Comparison of ENCODE assay signal across 8 cellular contexts in the genomic region with DNA sequence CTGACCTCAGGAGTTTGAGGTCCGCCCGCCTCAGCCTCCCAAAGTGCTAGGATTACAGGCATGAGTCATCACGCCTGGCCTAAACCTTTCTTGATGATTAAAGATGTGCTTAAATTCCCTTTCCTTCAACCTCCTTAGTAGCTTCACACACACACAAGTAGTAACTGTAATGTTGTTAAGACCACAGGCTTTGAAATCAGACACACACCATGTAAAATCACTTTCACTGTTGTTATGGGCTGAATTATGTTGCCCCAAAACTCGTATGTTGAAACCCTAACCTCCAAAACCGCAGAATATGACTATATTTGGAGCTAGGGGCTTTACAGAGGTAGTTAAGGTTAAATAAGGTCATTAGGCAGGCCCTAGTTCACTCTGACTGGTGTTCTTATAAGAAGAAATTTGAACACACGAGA.
DNase-seq lines count a peak whose midpoint lies in the region; ATAC-seq, FAIRE-seq and TF ChIP-seq lines count a peak whose summit lies in the region.

No MANE protein-coding gene starts in this region.

- in situ Hi-C loops in GM23248 (cut with MboI) (no loop called here), IMR-90 (cut with MboI; ENCODE audit: low sequenced_read_pairs) (no loop called here)

- WGBS in GM23248 (ENCODE audit: low coverage in 1 of 2, low lambda C conversion rate in 2 of 2, missing lambda C conversion rate in 2 of 2), 2 experiments: 61 to 67% methylated on average over 6 of the region's 6 CpGs
- no CpG with 5 or more reads among the region's 6 CpGs for WGBS in IMR-90 (ENCODE audit: extremely low coverage in 2 of 2, insufficient read length in 1 of 2), 2 experiments

- peak overlapping the region; percentile 8; the same call in 1 of the 2 replicates for H3K18ac ChIP-seq in IMR-90 (ENCODE audit: low read depth, low read length)

- H3K4me1 ChIP-seq in GM23248 (ENCODE audit: insufficient read depth) (peaks cover 28% of the 10 kb centered on the region), IMR-90 (ENCODE audit: control insufficient read depth, insufficient read depth, low read length) (peaks cover 9% of the 10 kb centered on the region; the same call in 1 of the 2 replicates)

- dilution Hi-C loops in IMR-90 (cut with HindIII; ENCODE audit: low sequenced_read_pairs, unreplicated experiment): no loop called here

- H2BK120ac ChIP-seq in IMR-90 (ENCODE audit: low read depth, low read length): peak overlapping the region; percentile 21; the same call in 1 of the 2 replicates

- peak overlapping the region; percentile 10; the same call in 1 of the 2 replicates for H2BK20ac ChIP-seq in IMR-90 (ENCODE audit: low read depth, low read length)

- H3K4ac ChIP-seq in IMR-90 (ENCODE audit: low read depth, low read length): peak overlapping the region; percentile 15; the same call in 1 of the 2 replicates

- no peak overlapping the region for H3K4me3 ChIP-seq in GM23248
- no peak overlapping the region for H3K4me3 ChIP-seq in IMR-90 (ENCODE audit: insufficient read depth, low read depth, low read length)
- H3K4me3 ChIP-seq in epithelial cell of esophagus (ENCODE audit: low read length): no peak overlapping the region

- H2BK15ac ChIP-seq in IMR-90 (ENCODE audit: low read depth, low read length): peak overlapping the region; percentile 43

- H3K9me1 ChIP-seq in IMR-90 (ENCODE audit: insufficient read depth, low read length): peaks cover 3% of the 10 kb centered on the region; the same call in 1 of the 2 replicates

- no peak overlapping the region for H3K9ac ChIP-seq in GM23248
- H3K9ac ChIP-seq in IMR-90 (ENCODE audit: low read depth, low read length): no peak overlapping the region

- H3K14ac ChIP-seq in IMR-90 (replicated peaks; ENCODE audit: low read depth, low read length): peak overlapping the region; percentile 51; the same call in 1 of the 2 replicates

- no peaks in the 10 kb centered on the region for H3K36me3 ChIP-seq in GM23248 (ENCODE audit: low read depth)
- no peaks in the 10 kb centered on the region for H3K36me3 ChIP-seq in IMR-90 (ENCODE audit: control insufficient read depth, insufficient read depth, low read length)

- H3K9me2 ChIP-seq in GM23248 (ENCODE audit: insufficient read depth): no peaks in the 10 kb centered on the region

- 0 out of 2 replicates have a peak overlapping the region, but pooled peaks have one; percentile 24 for H4K91ac ChIP-seq in IMR-90 (ENCODE audit: insufficient read depth, low read depth, low read length)

- no peak overlapping the region for H3K56ac ChIP-seq in IMR-90 (ENCODE audit: extremely low read depth, insufficient read depth, low read length)

- H2BK5ac ChIP-seq in IMR-90 (ENCODE audit: low read depth, low read length, poor library complexity, severe bottlenecking): peak overlapping the region; percentile 55

- H4K5ac ChIP-seq in IMR-90 (ENCODE audit: low read depth, low read length): no peak overlapping the region; the same call in 1 of the 2 replicates

- no peak for TF ChIP-seq POLR2A in IMR-90 (IDR thresholded peaks at IDR 0.05; ENCODE audit: low read depth, low read length)

- no peaks in the 10 kb centered on the region for H3K79me1 ChIP-seq in IMR-90 (ENCODE audit: low read depth in 1 of 2, low read length in 2 of 2)

- H3F3A ChIP-seq in GM23248 (ENCODE audit: insufficient read depth): peaks cover 7% of the 10 kb centered on the region; the same call in 1 of the 2 replicates

- H3K4me2 ChIP-seq in GM23248 (ENCODE audit: unreplicated experiment) (no peak overlapping the region), IMR-90 (ENCODE audit: low read depth, low read length) (no peak overlapping the region)

- peak; percentile 84 for FAIRE-seq in GM18507 (lab: Jason Lieb, UNC)

- no TSS peak for BruUV-seq in IMR-90 (replicated peaks; lab: Mats Ljungman, UMichigan)

- no peaks in the 10 kb centered on the region for H3K27me3 ChIP-seq in GM23248 (replicated peaks; ENCODE audit: insufficient read depth)
- H3K27me3 ChIP-seq in IMR-90 (ENCODE audit: control insufficient read depth, insufficient read depth, low read length): no peaks in the 10 kb centered on the region

- peak overlapping the region; percentile 28 to 53; a peak in 3 of 4 replicates for H4K8ac ChIP-seq in IMR-90 (ENCODE audit: low read depth in 2 of 2, low read length in 2 of 2)

- CTCF ChIA-PET in IMR-90 (lab: Yijun Ruan, JAX): no interaction called here

- peak; percentile 15 for ATAC-seq in IMR-90 (ENCODE audit: low read depth)

- no peak for TF ChIP-seq RAD21 in IMR-90 (IDR thresholded peaks at IDR 0.05; ENCODE audit: low read length)

- DNase-seq in GM18507 (ENCODE audit: extremely low spot score, insufficient read length, low read depth) (no peak), GM23248 (peak; percentile 45), IMR-90 (peak; percentile 76), epithelial cell of esophagus (ENCODE audit: low read depth) (peak; percentile 16), middle frontal gyrus (ENCODE audit: extremely low spot score, low spot score) (no peak), NCI-H2081 (lab: John Stamatoyannopoulos, UW) (no peak), NCI-H2107 (lab: John Stamatoyannopoulos, UW) (no peak), NCI-H2029 (lab: John Stamatoyannopoulos, UW) (no peak)

- intact Hi-C loops in IMR-90 (cut with micrococcal nuclease): no loop called here

- H3K79me2 ChIP-seq in GM23248 (ENCODE audit: insufficient read depth): no peaks in the 10 kb centered on the region

- H2AK5ac ChIP-seq in IMR-90 (ENCODE audit: low read depth, low read length): 0 out of 2 replicates have a peak overlapping the region, but pooled peaks have one; percentile 40

- POLR2A ChIA-PET in IMR-90 (lab: Charles Lee; ENCODE audit: unreplicated experiment): no interaction called here

- H4K20me1 ChIP-seq in GM23248 (ENCODE audit: insufficient read depth) (no peaks in the 10 kb centered on the region), IMR-90 (ENCODE audit: insufficient read depth, low read length) (no peaks in the 10 kb centered on the region)

- 0 out of 2 replicates have a peak overlapping the region, but pooled peaks have one; percentile 48 for H3K23ac ChIP-seq in IMR-90 (ENCODE audit: low read depth, low read length)

- 0 out of 2 replicates have a peak overlapping the region, but pooled peaks have one; percentile 26 for H2AFZ ChIP-seq in GM23248
- H2AFZ ChIP-seq in IMR-90 (replicated peaks; ENCODE audit: low read length, poor library complexity): no peak overlapping the region

- H3K27ac ChIP-seq in GM23248: no peak overlapping the region; the same call in 1 of the 2 replicates
- H3K27ac ChIP-seq in IMR-90 (ENCODE audit: insufficient read depth, low read length): no peak overlapping the region

- no peak overlapping the region for H2AK9ac ChIP-seq in IMR-90 (replicated peaks; ENCODE audit: low read depth, low read length, poor library complexity)

- TF ChIP-seq CTCF in IMR-90 (conservative IDR thresholded peaks at IDR 0.05; ENCODE audit: low read depth, low read length) (no peak), epithelial cell of esophagus (IDR thresholded peaks at IDR 0.05; ENCODE audit: insufficient read depth, low read depth, low read length, missing control alignments) (no peak)

- H3K9me3 ChIP-seq in GM23248 (ENCODE audit: low read depth): no peaks in the 10 kb centered on the region
- no peaks in the 10 kb centered on the region for H3K9me3 ChIP-seq in IMR-90 (ENCODE audit: control insufficient read depth, insufficient read depth, low read length)

TF ChIP-seq in IMR-90, 13 proteins besides CTCF, POLR2A, EP300 and RAD21:
- TF ChIP-seq FOS (IDR thresholded peaks at IDR 0.05; ENCODE audit: low read depth, low read length) (peak; percentile 46; the same call in 1 of the 2 replicates), MAFK (IDR thresholded peaks at IDR 0.05; ENCODE audit: low read depth, low read length) (no peak)

Comparison
In these comparisons a context has a peak if more than half of its experiments do, and no peak if none do; other contexts are left out.
1. DNase-seq: peak in GM23248 (single experiment), IMR-90 (single experiment) and epithelial cell of esophagus (single experiment); none in GM18507 (single experiment), middle frontal gyrus (single experiment), NCI-H2081 (0 of 2), NCI-H2107 (single experiment) and NCI-H2029 (single experiment).